Comparison of ENCODE assay signal across 19 cellular contexts in the genomic region with DNA sequence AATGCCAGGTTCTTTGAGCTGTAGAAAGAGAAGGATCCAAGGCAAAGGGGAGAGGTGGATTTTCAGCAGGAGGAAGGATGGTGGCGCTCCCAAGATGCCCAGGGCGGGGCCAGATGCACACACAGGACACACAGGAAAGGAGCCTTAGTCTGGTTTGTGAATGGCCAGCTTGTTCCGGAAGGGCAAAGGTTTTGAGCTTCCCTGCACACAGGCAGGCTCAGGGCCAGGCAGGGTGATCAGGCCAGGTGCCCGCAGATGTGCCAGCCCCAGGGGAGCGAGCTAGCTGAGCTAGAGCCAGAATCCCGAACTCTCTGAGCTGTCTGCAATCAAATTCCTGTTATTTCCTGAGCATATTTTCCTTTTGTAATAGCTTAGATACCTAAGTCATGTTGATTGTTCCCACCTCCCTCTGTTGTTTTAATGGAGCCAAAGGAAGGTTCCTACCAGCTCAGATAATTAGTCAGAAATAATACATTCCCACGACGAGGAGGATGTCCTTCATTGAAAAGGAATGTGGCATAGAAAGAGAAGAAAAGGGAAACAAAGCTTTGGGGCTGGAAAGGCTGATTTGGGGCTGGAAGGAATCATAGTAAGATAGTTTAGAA. TPM values are rescaled to one million over a fixed set of nuclear protein-coding genes. Genes with fewer than 3 reads are reported as not detected.
"Had no signal": no experiment of that assay in that cellular context is flagged by ENCODE, and none has a peak within 500 bp of the region (broad histone marks: within the 10 kb centered on the region; RNA-seq: fewer than 3 reads in every experiment).

No MANE protein-coding gene starts in this region.

- H3K27ac ChIP-seq: cardiac muscle cell, neural progenitor cell, thyroid gland had no signal

- H3K36me3 ChIP-seq: cardiac muscle cell, neural progenitor cell, thyroid gland had no signal

- H3K9ac ChIP-seq: neural progenitor cell had no signal

- H2AFZ ChIP-seq: neural progenitor cell had no signal

- H3K9me3 ChIP-seq: thyroid gland had no signal

- H3K9me3 Mint-ChIP-seq: activated naive CD4-positive, alpha-beta T cell treated with anti-CD3 and anti-CD28 coated beads, Interleukin-2, amount 50 U/mL, for 24 hours; activated T-cell treated with anti-CD3 and anti-CD28 coated beads, Interleukin-2, amount 50 U/mL, for 72 hours; dendritic cell treated with granulocyte-macrophage colony-stimulating factor and Interleukin-4, amounts not matched to agents 40 ng/mL and 50 ng/mL, for 4 days; effector memory CD8-positive, alpha-beta T cell; memory B cell; naive thymus-derived CD4-positive, alpha-beta T cell had no signal

- H3K4me2 ChIP-seq: neural progenitor cell had no signal

- FAIRE-seq: islet of Langerhans had no signal

- H3K4me3 ChIP-seq: cardiac muscle cell, neural progenitor cell, thyroid gland had no signal

- ATAC-seq: activated T-cell treated with anti-CD3 and anti-CD28 coated beads, Interleukin-2, amount 50 U/mL, for 72 hours; effector memory CD8-positive, alpha-beta T cell; naive thymus-derived CD4-positive, alpha-beta T cell had no signal

- H3K4me1 Mint-ChIP-seq: activated naive CD4-positive, alpha-beta T cell treated with anti-CD3 and anti-CD28 coated beads, Interleukin-2, amount 50 U/mL, for 24 hours had no signal

- H3K27ac Mint-ChIP-seq: activated naive CD4-positive, alpha-beta T cell treated with anti-CD3 and anti-CD28 coated beads, Interleukin-2, amount 50 U/mL, for 24 hours; activated T-cell treated with anti-CD3 and anti-CD28 coated beads, Interleukin-2, amount 50 U/mL, for 72 hours; dendritic cell treated with granulocyte-macrophage colony-stimulating factor and Interleukin-4, amounts not matched to agents 40 ng/mL and 50 ng/mL, for 4 days; effector memory CD8-positive, alpha-beta T cell; memory B cell; naive thymus-derived CD4-positive, alpha-beta T cell had no signal

- H3K27me3 Mint-ChIP-seq: activated naive CD4-positive, alpha-beta T cell treated with anti-CD3 and anti-CD28 coated beads, Interleukin-2, amount 50 U/mL, for 24 hours; dendritic cell treated with granulocyte-macrophage colony-stimulating factor and Interleukin-4, amounts not matched to agents 40 ng/mL and 50 ng/mL, for 4 days; effector memory CD8-positive, alpha-beta T cell had no signal

- H3K27me3 ChIP-seq: cardiac muscle cell, neural progenitor cell, thyroid gland had no signal

- DNase-seq: activated CD4-positive, alpha-beta T cell treated with anti-CD3 and anti-CD28 coated beads, Interleukin-2, amount 50 U/mL, for 4 hours; activated effector memory CD4-positive, alpha-beta T cell treated with anti-CD3 and anti-CD28 coated beads, Interleukin-2, amount 50 U/mL, for 16 hours; activated T-cell treated with anti-CD3 and anti-CD28 coated beads, Interleukin-2, amount 50 U/mL, for 72 hours; effector memory CD8-positive, alpha-beta T cell; foreskin fibroblast; hippocampal formation; naive thymus-derived CD4-positive, alpha-beta T cell; retina; stimulated activated CD4-positive, alpha-beta T cell treated with anti-CD3 and anti-CD28 coated beads, Interleukin-2, amount 100 ng/mL, for 24 hours; stimulated activated naive CD4-positive, alpha-beta T cell treated with Interleukin-2 at 50 U/mL for 16 hours; SW 1271; thyroid gland had no signal

- H3K4me3 Mint-ChIP-seq: activated naive CD4-positive, alpha-beta T cell treated with anti-CD3 and anti-CD28 coated beads, Interleukin-2, amount 50 U/mL, for 24 hours; activated T-cell treated with anti-CD3 and anti-CD28 coated beads, Interleukin-2, amount 50 U/mL, for 72 hours; dendritic cell treated with granulocyte-macrophage colony-stimulating factor and Interleukin-4, amounts not matched to agents 40 ng/mL and 50 ng/mL, for 4 days; effector memory CD8-positive, alpha-beta T cell; memory B cell; naive thymus-derived CD4-positive, alpha-beta T cell; neural progenitor cell had no signal

- H3K36me3 Mint-ChIP-seq: activated naive CD4-positive, alpha-beta T cell treated with anti-CD3 and anti-CD28 coated beads, Interleukin-2, amount 50 U/mL, for 24 hours; memory B cell; naive thymus-derived CD4-positive, alpha-beta T cell had no signal

RNA-seq across cellular contexts. Expression of a gene that starts 13.7 kb away (rescaled TPM):
- total RNA-seq: cardiac muscle cell, chondrocyte had no signal
- polyA plus RNA-seq: cardiac muscle cell had no signal
